In genomic region chr7:124553485-124553884, GRCh38 we compare ENCODE assay signal across 29 cellular contexts.
"Had no signal": no experiment of that assay in that cellular context is flagged by ENCODE, and none has a peak within 500 bp of the region (broad histone marks: within the 10 kb centered on the region; RNA-seq: fewer than 3 reads in every experiment).

No MANE protein-coding gene starts in this region.

- H3K4me3 ChIP-seq: ascending aorta, breast epithelium had no signal

- H3K27ac ChIP-seq: ascending aorta, brain microvascular endothelial cell, breast epithelium, WERI-Rb-1 had no signal

- H3K36me3 ChIP-seq: ascending aorta, brain microvascular endothelial cell, breast epithelium, WERI-Rb-1 had no signal

- DNase-seq: activated CD4-positive, alpha-beta memory T cell treated with anti-CD3 and anti-CD28 coated beads, Interleukin-2, amount 10 ng/mL, durations not matched to agents 7 days and 5 days; activated CD4-positive, alpha-beta T cell treated with anti-CD3 and anti-CD28 coated beads for 1 hour; activated CD4-positive, alpha-beta T cell treated with anti-CD3 and anti-CD28 coated beads for 36 hours; activated CD4-positive, alpha-beta T cell treated with anti-CD3 and anti-CD28 coated beads for 48 hours; activated CD4-positive, alpha-beta T cell treated with anti-CD3 and anti-CD28 coated beads, Interleukin-2, amount 10 ng/mL, durations not matched to agents 7 days and 5 days; activated CD4-positive, alpha-beta T cell treated with anti-CD3 and anti-CD28 coated beads, Interleukin-2, amount 50 U/mL, for 48 hours; activated CD4-positive, CD25-positive, alpha-beta regulatory T cell; activated CD8-positive, alpha-beta memory T cell treated with anti-CD3 and anti-CD28 coated beads for 24 hours; activated CD8-positive, alpha-beta memory T cell treated with anti-CD3 and anti-CD28 coated beads, Interleukin-2, amount 10 ng/mL, durations not matched to agents 7 days and 5 days; activated CD8-positive, alpha-beta memory T cell treated with anti-CD3 and anti-CD28 coated beads, Interleukin-2, amount 50 U/mL, for 48 hours; activated CD8-positive, alpha-beta T cell treated with anti-CD3 and anti-CD28 coated beads, Interleukin-2, amount 10 ng/mL, durations not matched to agents 7 days and 5 days; activated effector memory CD4-positive, alpha-beta T cell treated with Interleukin-2 at 50 U/mL for 16 hours; activated gamma-delta T cell; activated naive CD4-positive, alpha-beta T cell treated with anti-CD3 and anti-CD28 coated beads, Interleukin-2, amount 10 ng/mL, durations not matched to agents 7 days and 5 days; activated naive CD4-positive, alpha-beta T cell treated with Interleukin-2 at 50 U/mL for 16 hours; activated naive CD8-positive, alpha-beta T cell treated with anti-CD3 and anti-CD28 coated beads, Interleukin-2, amount 10 ng/mL, durations not matched to agents 7 days and 5 days; activated naive CD8-positive, alpha-beta T cell treated with anti-CD3 and anti-CD28 coated beads, Interleukin-2, amount 50 U/mL, for 24 hours; activated T-cell treated with anti-CD3 and anti-CD28 coated beads, Interleukin-2, amount 50 U/mL, for 24 hours; activated T-cell treated with anti-CD3 and anti-CD28 coated beads, Interleukin-2, amount 50 U/mL, for 48 hours; brain microvascular endothelial cell; central memory CD4-positive, alpha-beta T cell; T-helper 1 cell; T-helper 2 cell; T-helper 9 cell; WERI-Rb-1 had no signal

- H3K27me3 ChIP-seq: ascending aorta, brain microvascular endothelial cell, breast epithelium had no signal

- H3K4me1 ChIP-seq: ascending aorta, breast epithelium had no signal

- H3K9me3 ChIP-seq: ascending aorta, breast epithelium had no signal

- ATAC-seq: activated CD4-positive, alpha-beta T cell treated with anti-CD3 and anti-CD28 coated beads for 36 hours; activated CD4-positive, CD25-positive, alpha-beta regulatory T cell treated with anti-CD3 and anti-CD28 coated beads, Interleukin-2, amount 50 U/mL, for 24 hours; activated CD8-positive, alpha-beta memory T cell treated with anti-CD3 and anti-CD28 coated beads, Interleukin-2, amount 10 ng/mL, durations not matched to agents 7 days and 5 days; activated CD8-positive, alpha-beta T cell treated with anti-CD3 and anti-CD28 coated beads, Interleukin-2, amount 10 ng/mL, durations not matched to agents 7 days and 5 days; activated naive CD8-positive, alpha-beta T cell treated with anti-CD3 and anti-CD28 coated beads, Interleukin-2, amount 50 U/mL, for 24 hours; WTC11 had no signal
